In the genomic region with DNA sequence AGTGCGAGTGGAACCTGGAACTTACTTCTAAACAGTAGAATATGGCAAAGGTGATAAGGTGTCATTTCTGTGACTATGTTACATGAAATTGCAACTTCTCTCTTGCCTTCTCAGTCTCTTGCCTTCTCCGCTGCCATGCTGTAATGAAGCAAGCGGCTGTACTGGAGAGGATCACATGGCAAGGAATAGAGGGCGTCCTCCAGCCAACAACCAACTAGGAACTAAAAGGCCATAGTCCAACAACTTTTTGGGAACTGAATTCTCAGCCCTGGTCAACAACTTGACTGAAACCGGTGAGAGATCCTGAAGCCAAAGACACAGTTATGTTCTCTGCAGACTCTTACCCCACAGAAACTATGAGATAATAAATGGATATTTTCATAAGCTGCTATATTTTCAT, we compare ENCODE assay signal across 1 cellular context.
TF ChIP-seq lines count a peak whose summit lies in the region.

No MANE protein-coding gene starts in this region.

TF ChIP-seq in endothelial cell of umbilical vein, 7 proteins besides CTCF, POLR2A, EP300 and RAD21:
- TF ChIP-seq FOS (IDR thresholded peaks at IDR 0.05; ENCODE audit: borderline replicate concordance, insufficient read depth, low read length) (no peak), MYC (IDR thresholded peaks at IDR 0.05; ENCODE audit: low read depth, low read length) (no peak), POLR2AphosphoS5 (IDR thresholded peaks at IDR 0.05; ENCODE audit: insufficient read depth, low read depth, low read length) (no peak), GATA2 (IDR thresholded peaks at IDR 0.05; ENCODE audit: insufficient read depth, insufficient read length, low read depth, low read length) (no peak), EZH2 (IDR thresholded peaks at IDR 0.05; ENCODE audit: borderline replicate concordance, low read depth, low read length, severe bottlenecking) (no peak), JUN (IDR thresholded peaks at IDR 0.05; ENCODE audit: borderline replicate concordance, insufficient read depth, insufficient read length, low read depth) (no peak)
- TF ChIP-seq, protein P1, sequence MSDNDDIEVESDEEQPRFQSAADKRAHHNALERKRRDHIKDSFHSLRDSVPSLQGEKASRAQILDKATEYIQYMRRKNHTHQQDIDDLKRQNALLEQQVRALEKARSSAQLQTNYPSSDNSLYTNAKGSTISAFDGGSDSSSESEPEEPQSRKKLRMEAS (IDR thresholded peaks at IDR 0.05; ENCODE audit: insufficient read depth, insufficient read length): no peak
TF ChIP-seq in endothelial cell of umbilical vein: peak in this region for 0.
